ENCODE assay signal across 1 cellular context in genomic region chr18:61400714-61401113, GRCh38.
TF ChIP-seq lines count a peak whose summit lies in the region.

No MANE protein-coding gene starts in this region.

TF ChIP-seq in SK-N-SH, 30 proteins besides CTCF, POLR2A, EP300 and RAD21 (continued from another document):
- TF ChIP-seq USF1 (IDR thresholded peaks at IDR 0.05; ENCODE audit: borderline replicate concordance, low read depth), result no peak
- TF ChIP-seq IRF3 (IDR thresholded peaks at IDR 0.05; ENCODE audit: low read depth, low read length), result no peak
- peak; percentile 80 for TF ChIP-seq FOSL2 (IDR thresholded peaks at IDR 0.05; ENCODE audit: borderline replicate concordance, low read depth)
- peak; percentile 68; the same call in 1 of the 2 replicates for TF ChIP-seq TEAD4 (IDR thresholded peaks at IDR 0.05; ENCODE audit: borderline replicate concordance, insufficient read depth)
